In genomic region chr9:69155341-69156030, GRCh38 we compare ENCODE assay signal across 11 cellular contexts. TPM values are rescaled to one million over a fixed set of nuclear protein-coding genes. Genes with fewer than 3 reads are reported as not detected.
A peak's percentile ranks its signal among the peaks of the same experiment; 100 is the strongest.
DNase-seq lines count a peak whose midpoint lies in the region; ATAC-seq and TF ChIP-seq lines count a peak whose summit lies in the region.
"Had no signal": no experiment of that assay in that cellular context is flagged by ENCODE, and none has a peak within 500 bp of the region (broad histone marks: within the 10 kb centered on the region; RNA-seq: fewer than 3 reads in every experiment).

No MANE protein-coding gene starts in this region.

- H3K36me3 ChIP-seq in osteoblast (ENCODE audit: insufficient read depth, low read length) = no peaks in the 10 kb centered on the region

- peaks cover 7% of the 10 kb centered on the region for H3K4me1 ChIP-seq in osteoblast (ENCODE audit: insufficient read depth, low read length)

- no peaks in the 10 kb centered on the region for H4K20me1 ChIP-seq in osteoblast (ENCODE audit: insufficient read depth, low read length)

- H3K79me2 ChIP-seq in osteoblast (ENCODE audit: insufficient read depth, low read length) = no peaks in the 10 kb centered on the region

- no peaks in the 10 kb centered on the region for H3K9me3 ChIP-seq in osteoblast (ENCODE audit: low read depth, low read length)

- no peaks in the 10 kb centered on the region for H3K27me3 ChIP-seq in osteoblast (ENCODE audit: insufficient read depth, low read length)

- H3K27ac ChIP-seq in osteoblast (ENCODE audit: low read depth, low read length) = no peak overlapping the region
- H3K27ac ChIP-seq: skin epidermis had no signal

- no peak overlapping the region for H3K4me3 ChIP-seq in osteoblast (ENCODE audit: insufficient read depth, low read length)
- H3K4me3 ChIP-seq: skin epidermis had no signal

- intact Hi-C loops in left cardiac atrium (cut with DNase I) = no loop called here

- H2AFZ ChIP-seq in osteoblast (ENCODE audit: low read length) = no peak overlapping the region

- no peak overlapping the region for H3K4me2 ChIP-seq in osteoblast (ENCODE audit: insufficient read depth, low read length)

- TF ChIP-seq CTCF in osteoblast (IDR thresholded peaks at IDR 0.05; ENCODE audit: extremely low read depth, low read depth, low read length) = no peak

- ATAC-seq in HG02763 (IDR thresholded peaks at IDR 0.05; ENCODE audit: unreplicated experiment) (peak; percentile 100), left cardiac atrium (no peak)
- ATAC-seq: Panc1 had no signal

- DNase-seq in GM19240 (ENCODE audit: insufficient read length, low spot score) (peak; percentile 48), NCI-H526 treated with DMSO at 0.1 percent for 48 hours (lab: John Stamatoyannopoulos, UW) (peak; percentile 33), osteoblast (ENCODE audit: insufficient read length, low spot score, missing footprints) (peak; percentile 19), NCI-H524 treated with DMSO at 0.1 percent for 48 hours (lab: John Stamatoyannopoulos, UW) (no peak), amniotic stem cell (lab: John Stamatoyannopoulos, UW) (no peak), LoVo (ENCODE audit: low spot score) (no peak), left cardiac atrium (no peak)
- DNase-seq: activated naive CD8-positive, alpha-beta T cell treated with anti-CD3 and anti-CD28 coated beads, Interleukin-2, amount 10 ng/mL, durations not matched to agents 7 days and 5 days had no signal

RNA-seq across cellular contexts. Expression of gene TJP2, which starts 18.6 kb away (rescaled TPM):
- total RNA-seq in osteoblast (28.6 and 30.4 TPM in 2 replicates), left cardiac atrium (10 to 100 TPM; 46.2 to 51.6 TPM)

Comparison
In these comparisons a context has a peak if more than half of its experiments do, and no peak if none do; other contexts are left out.
1. DNase-seq: peak in GM19240 (single experiment), NCI-H526 treated with DMSO at 0.1 percent for 48 hours (single experiment) and osteoblast (single experiment); none in NCI-H524 treated with DMSO at 0.1 percent for 48 hours (single experiment), amniotic stem cell (single experiment), LoVo (single experiment) and left cardiac atrium (single experiment).